Comparison of ENCODE assay signal across 7 cellular contexts in genomic region chr13:90954605-90955004, GRCh38.
"Had no signal": no experiment of that assay in that cellular context is flagged by ENCODE, and none has a peak within 500 bp of the region (broad histone marks: within the 10 kb centered on the region; RNA-seq: fewer than 3 reads in every experiment).

No MANE protein-coding gene starts in this region.

- ATAC-seq: GM12878 had no signal

- DNase-seq: GDM1, GF-D8 had no signal

- FAIRE-seq: GM12878, GM12891, GM12892, GM18507, GM19239 had no signal

- H3K4me3 ChIP-seq: GM12878 had no signal
